In the genomic region with DNA sequence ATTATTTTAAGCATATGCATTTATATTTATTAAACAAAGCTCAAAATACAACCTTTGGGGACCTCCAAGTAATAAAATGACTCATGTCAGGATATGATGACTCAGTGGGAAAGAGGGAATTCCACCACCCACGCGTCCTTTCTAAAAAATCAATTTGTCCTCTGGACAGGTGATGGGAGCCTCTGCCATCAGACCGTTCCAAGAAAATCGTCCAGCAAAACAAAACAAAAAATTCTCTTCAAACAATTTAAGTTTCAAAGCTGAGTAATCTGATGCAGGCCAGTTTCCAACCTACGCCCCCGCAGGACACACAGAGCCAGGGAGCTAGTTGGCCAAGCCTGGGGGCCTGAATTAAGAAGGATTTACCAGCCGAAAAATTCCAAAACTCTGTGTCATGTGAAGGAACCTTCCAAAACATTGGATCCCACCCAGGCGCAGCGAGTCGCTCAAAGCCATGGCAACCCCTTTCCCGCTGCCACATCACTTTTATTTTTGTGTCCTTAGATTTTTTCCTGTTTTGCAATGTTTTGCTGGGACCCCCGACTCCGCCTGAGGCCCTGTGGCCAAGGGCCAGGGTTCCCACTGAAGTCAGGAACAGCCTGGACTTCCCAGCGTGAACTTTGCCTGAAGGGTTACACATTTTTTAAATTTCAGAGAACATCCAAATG, we compare ENCODE assay signal across 10 cellular contexts.
A peak's percentile ranks its signal among the peaks of the same experiment; 100 is the strongest.
DNase-seq lines count a peak whose midpoint lies in the region; ATAC-seq, FAIRE-seq and TF ChIP-seq lines count a peak whose summit lies in the region.
"Had no signal": no experiment of that assay in that cellular context is flagged by ENCODE, and none has a peak within 500 bp of the region (broad histone marks: within the 10 kb centered on the region; RNA-seq: fewer than 3 reads in every experiment).

No MANE protein-coding gene starts in this region.

- CTCF ChIA-PET in endothelial cell of umbilical vein (lab: Charles Lee): interaction anchor here (0.9 to 1.8 kb wide), 13 partner anchors 9 to 460 kb away, joined by 3 to 24 read pairs (median 5); partner anchors contain the start of gene NFATC2

- no peak overlapping the region for H3K27ac Mint-ChIP-seq in endothelial cell (ENCODE audit: unreplicated experiment)
- peak overlapping the region in 1 of 2 donors; percentile 89 for H3K27ac Mint-ChIP-seq in effector memory CD8-positive, alpha-beta T cell

- TF ChIP-seq CTCF in endothelial cell of umbilical vein (IDR thresholded peaks at IDR 0.05; ENCODE audit: extremely low read depth in 1 of 2, insufficient read depth in 1 of 2, low read depth in 1 of 2, low read length in 2 of 2) (no peak), endothelial cell (IDR thresholded peaks at IDR 0.05; ENCODE audit: unreplicated experiment) (no peak)

- H3K9me3 Mint-ChIP-seq in endothelial cell (ENCODE audit: unreplicated experiment): no peaks in the 10 kb centered on the region
- H3K9me3 Mint-ChIP-seq in effector memory CD8-positive, alpha-beta T cell: no peaks in the 10 kb centered on the region
- H3K9me3 Mint-ChIP-seq: neural crest cell had no signal

- H3K4me3 Mint-ChIP-seq in endothelial cell (ENCODE audit: unreplicated experiment): no peak overlapping the region
- no peak overlapping the region for H3K4me3 Mint-ChIP-seq in effector memory CD8-positive, alpha-beta T cell
- H3K4me3 Mint-ChIP-seq: neural crest cell had no signal

- ATAC-seq in effector memory CD8-positive, alpha-beta T cell (replicated peaks): no peak
- no peak for ATAC-seq in GM18511 (IDR thresholded peaks at IDR 0.05; ENCODE audit: unreplicated experiment)

- H3K27me3 Mint-ChIP-seq in endothelial cell (ENCODE audit: unreplicated experiment): peaks cover 5% of the 10 kb centered on the region
- no peaks in the 10 kb centered on the region for H3K27me3 Mint-ChIP-seq in effector memory CD8-positive, alpha-beta T cell

- no peak for TF ChIP-seq POLR2A in endothelial cell of umbilical vein (IDR thresholded peaks at IDR 0.05; ENCODE audit: low read depth, low read length)

- intact Hi-C loops in endothelial cell of umbilical vein (cut with micrococcal nuclease): loop anchor here (1.0 to 2.0 kb wide), 8 partner anchors 9 to 184 kb away; partner anchors contain the start of gene NFATC2

- TSS peak; percentile 63 for BruUV-seq in endothelial cell of umbilical vein (replicated peaks; lab: Mats Ljungman, UMichigan)

- no peak for FAIRE-seq in endothelial cell of umbilical vein (lab: Jason Lieb, UNC)
- no peak for FAIRE-seq in GM19239 (lab: Jason Lieb, UNC)

- H3K9me1 ChIP-seq in endothelial cell of umbilical vein (replicated peaks; ENCODE audit: control insufficient read depth, extremely low read depth, insufficient read depth, low read length): no peaks in the 10 kb centered on the region

- H2AFZ ChIP-seq in ACC112 (ENCODE audit: low read length, unreplicated experiment): no peak overlapping the region
- H2AFZ ChIP-seq in endothelial cell of umbilical vein (ENCODE audit: low read depth, low read length): no peak overlapping the region

- H3K9ac ChIP-seq in endothelial cell of umbilical vein (replicated peaks; ENCODE audit: extremely low read depth, insufficient read depth, low read length): peak overlapping the region; percentile 54

- POLR2A ChIA-PET in endothelial cell of umbilical vein (lab: Charles Lee): interaction anchor here (0.6 to 0.7 kb wide), 2 partner anchors 74 to 214 kb away, joined by 3 to 9 read pairs; no protein-coding TSS in a partner anchor

- H3K27ac ChIP-seq in ACC112 (ENCODE audit: low read depth, low read length): peak overlapping the region; percentile 91
- H3K27ac ChIP-seq in endothelial cell of umbilical vein (ENCODE audit: insufficient read depth, low read depth, low read length): peak overlapping the region; percentile 83

- H3K9me3 ChIP-seq in MG63: no peaks in the 10 kb centered on the region
- no peaks in the 10 kb centered on the region for H3K9me3 ChIP-seq in endothelial cell of umbilical vein (replicated peaks; ENCODE audit: control insufficient read depth, insufficient read depth, low read length)

- H3K4me1 ChIP-seq in ACC112 (ENCODE audit: control insufficient read depth, insufficient read depth, low read length, unreplicated experiment) (peaks cover 17% of the 10 kb centered on the region), endothelial cell of umbilical vein (ENCODE audit: control insufficient read depth, extremely low read depth, insufficient read depth, low read length) (peaks cover 20% of the 10 kb centered on the region)

- DNase-seq in MG63: peak; percentile 94
- DNase-seq in endothelial cell of umbilical vein (ENCODE audit: low read depth, low spot score): peak; percentile 95
- DNase-seq in middle frontal gyrus (ENCODE audit: extremely low spot score, low spot score): peak; percentile 8
- no peak for DNase-seq in endothelial cell (ENCODE audit: low spot score)
- no peak for DNase-seq in GM19239 (ENCODE audit: insufficient read length, low spot score)
- no peak for DNase-seq in effector memory CD8-positive, alpha-beta T cell
- DNase-seq: DND-41 had no signal

- H3K4me3 ChIP-seq in ACC112 (ENCODE audit: low read depth, low read length) (peak overlapping the region; percentile 45), MG63 (no peak overlapping the region), endothelial cell of umbilical vein (replicated peaks in 1 of 3; ENCODE audit: insufficient read depth in 1 of 3, low read depth in 1 of 3, low read length in 3 of 3) (peak overlapping the region in 1 of 3 experiments; percentile 3)

- peak overlapping the region; percentile 56 for H3K4me2 ChIP-seq in endothelial cell of umbilical vein (ENCODE audit: insufficient read depth, low read length)

- H3K36me3 ChIP-seq in ACC112 (ENCODE audit: insufficient read depth, low read length) (no peaks in the 10 kb centered on the region), MG63 (no peaks in the 10 kb centered on the region), endothelial cell of umbilical vein (ENCODE audit: control insufficient read depth in 2 of 2, extremely low read depth in 1 of 2, insufficient read depth in 2 of 2, low read length in 2 of 2) (no peaks in the 10 kb centered on the region)

- dilution Hi-C loops in endothelial cell of umbilical vein (cut with MboI; ENCODE audit: extremely low pct_ligation_motif_present, low sequenced_read_pairs): no loop called here

- H3K27me3 ChIP-seq in ACC112 (ENCODE audit: insufficient read depth, low read length) (no peaks in the 10 kb centered on the region), MG63 (no peaks in the 10 kb centered on the region), endothelial cell of umbilical vein (ENCODE audit: control insufficient read depth in 2 of 2, insufficient read depth in 2 of 2, low read length in 2 of 2) (no peaks in the 10 kb centered on the region)

- H3K36me3 Mint-ChIP-seq in endothelial cell (ENCODE audit: low read depth, unreplicated experiment): peaks cover 1% of the 10 kb centered on the region
- peaks cover 55% of the 10 kb centered on the region for H3K36me3 Mint-ChIP-seq in effector memory CD8-positive, alpha-beta T cell (ENCODE audit: insufficient read depth)

- no peaks in the 10 kb centered on the region for H3K79me2 ChIP-seq in ACC112 (ENCODE audit: control insufficient read depth, insufficient read depth, low read length, unreplicated experiment)
- no peaks in the 10 kb centered on the region for H3K79me2 ChIP-seq in endothelial cell of umbilical vein (ENCODE audit: control insufficient read depth, insufficient read depth, low read length)

- H4K20me1 ChIP-seq in endothelial cell of umbilical vein (replicated peaks; ENCODE audit: control insufficient read depth, extremely low read depth, insufficient read depth, low read length): no peaks in the 10 kb centered on the region

- peaks cover 7% of the 10 kb centered on the region for H3K4me1 Mint-ChIP-seq in endothelial cell (ENCODE audit: unreplicated experiment)
- peaks cover 36 to 64% of the 10 kb centered on the region in 2 donors for H3K4me1 Mint-ChIP-seq in effector memory CD8-positive, alpha-beta T cell (ENCODE audit: low read depth in 2 of 2)

TF ChIP-seq in endothelial cell of umbilical vein, 7 proteins besides CTCF, POLR2A, EP300 and RAD21:
- TF ChIP-seq EZH2 (IDR thresholded peaks at IDR 0.05; ENCODE audit: borderline replicate concordance, low read depth, low read length, severe bottlenecking) (no peak), FOS (IDR thresholded peaks at IDR 0.05; ENCODE audit: borderline replicate concordance, insufficient read depth, low read length) (peak; percentile 85), JUN (IDR thresholded peaks at IDR 0.05; ENCODE audit: borderline replicate concordance, insufficient read depth, insufficient read length, low read depth) (peak; percentile 87), GATA2 (IDR thresholded peaks at IDR 0.05; ENCODE audit: insufficient read depth, insufficient read length, low read depth, low read length) (no peak), POLR2AphosphoS5 (IDR thresholded peaks at IDR 0.05; ENCODE audit: insufficient read depth, low read depth, low read length) (peak; percentile 8), MAX (IDR thresholded peaks at IDR 0.05; ENCODE audit: insufficient read depth, insufficient read length) (no peak), MYC (IDR thresholded peaks at IDR 0.05; ENCODE audit: low read depth, low read length) (no peak)

Comparison
In these comparisons a context has a peak if more than half of its experiments do, and no peak if none do; other contexts are left out.
1. DNase-seq: peak in MG63 (single experiment), endothelial cell of umbilical vein (single experiment) and middle frontal gyrus (single experiment); none in endothelial cell (single experiment), GM19239 (single experiment) and effector memory CD8-positive, alpha-beta T cell (0 of 3).